In genomic region chr11:61765550-61766253, GRCh38 we compare ENCODE assay signal across 16 cellular contexts. TPM values are rescaled to one million over a fixed set of nuclear protein-coding genes. Genes with fewer than 3 reads are reported as not detected.
DNase-seq lines count a peak whose midpoint lies in the region; ATAC-seq and TF ChIP-seq lines count a peak whose summit lies in the region.
"Had no signal": no experiment of that assay in that cellular context is flagged by ENCODE, and none has a peak within 500 bp of the region (broad histone marks: within the 10 kb centered on the region; RNA-seq: fewer than 3 reads in every experiment).

No MANE protein-coding gene starts in this region.

- H3K27me3 ChIP-seq in H7 (ENCODE audit: control insufficient read depth, insufficient read depth, low read length) (no peaks in the 10 kb centered on the region), lower lobe of right lung (ENCODE audit: low read depth) (peaks cover 10% of the 10 kb centered on the region), BE2C (no peaks in the 10 kb centered on the region)

- H3K4me3 ChIP-seq in H7 (ENCODE audit: insufficient read depth, low read depth, low read length) (no peak overlapping the region), lower lobe of right lung (no peak overlapping the region), BE2C (ENCODE audit: low read depth, low read length) (no peak overlapping the region)
- H3K4me3 ChIP-seq: SJCRH30 had no signal

- intact Hi-C loops in lower lobe of right lung (cut with DNase I), result no loop called here

- ATAC-seq in lower lobe of right lung (no peak), GM21717 (IDR thresholded peaks at IDR 0.05; ENCODE audit: unreplicated experiment) (no peak)
- ATAC-seq: PC-3 had no signal

- H3K4me1 ChIP-seq in lower lobe of right lung (no peaks in the 10 kb centered on the region), BE2C (no peaks in the 10 kb centered on the region)

- H3K9me3 ChIP-seq in lower lobe of right lung, result no peaks in the 10 kb centered on the region
- H3K9me3 ChIP-seq in BE2C, result no peaks in the 10 kb centered on the region
- H3K9me3 ChIP-seq: SJCRH30 had no signal

- H3K27ac ChIP-seq in caudate nucleus (ENCODE audit: low read depth, low read length), result peak overlapping the region; percentile 16
- peak overlapping the region; percentile 36 for H3K27ac ChIP-seq in lower lobe of right lung
- H3K27ac ChIP-seq in substantia nigra (ENCODE audit: low read depth, low read length, poor library complexity, severe bottlenecking), result peak overlapping the region; percentile 97
- H3K27ac ChIP-seq: C4-2B, SJCRH30 had no signal

- peak; percentile 80 for DNase-seq in H7
- no peak for DNase-seq in caudate nucleus (lab: John Stamatoyannopoulos, UW)
- DNase-seq in lower lobe of right lung, result no peak
- DNase-seq in substantia nigra (lab: John Stamatoyannopoulos, UW), result no peak
- DNase-seq in NCI-H2196 treated with DMSO at 0.1 percent for 48 hours (lab: John Stamatoyannopoulos, UW; ENCODE audit: unreplicated experiment), result no peak
- DNase-seq in BE2C, result no peak
- DNase-seq in RPMI8226, result no peak
- DNase-seq: DND-41, NCI-H1092 treated with DMSO at 0.1 percent for 48 hours, NCI-H146, NCI-H2029 treated with DMSO at 0.1 percent for 48 hours, NCI-H524 treated with DMSO at 0.1 percent for 48 hours, PC-3, SJCRH30 had no signal

- TF ChIP-seq CTCF in lower lobe of right lung (IDR thresholded peaks at IDR 0.05) (no peak), BE2C (IDR thresholded peaks at IDR 0.05; ENCODE audit: low read depth, low read length) (no peak)

- H3K36me3 ChIP-seq in H7 (replicated peaks; ENCODE audit: control insufficient read depth, insufficient read depth, low read length) (no peaks in the 10 kb centered on the region), lower lobe of right lung (no peaks in the 10 kb centered on the region), BE2C (no peaks in the 10 kb centered on the region)
- H3K36me3 ChIP-seq: SJCRH30 had no signal

RNA-seq across cellular contexts. Expression of gene MYRF, which starts 13.3 kb away (rescaled TPM):
- total RNA-seq in H7 (2014; rRNA removed; shearing (Covaris generic)), result 3.6 and 4.2 TPM in 2 replicates
- total RNA-seq in lower lobe of right lung, result 37.9 TPM
- 6.3 TPM for polyA plus RNA-seq in BE2C (2012; ENCODE audit: insufficient read depth, insufficient read length, low read depth)

RNA-seq across cellular contexts. Expression of gene TMEM258, which starts 26.7 kb away (rescaled TPM):
- total RNA-seq in H7 (2014; rRNA removed; shearing (Covaris generic)), result 263 and 296 TPM in 2 replicates
- total RNA-seq in lower lobe of right lung, result 104 TPM
- polyA plus RNA-seq in BE2C (2012; ENCODE audit: insufficient read depth, insufficient read length, low read depth), result 262 TPM

RNA-seq across cellular contexts. Expression of gene FEN1, which starts 27.0 kb away (rescaled TPM):
- total RNA-seq in H7 (2014; rRNA removed; shearing (Covaris generic)), result 103 and 119 TPM in 2 replicates
- total RNA-seq in lower lobe of right lung, result 5.4 TPM
- polyA plus RNA-seq in BE2C (2012; ENCODE audit: insufficient read depth, insufficient read length, low read depth), result 58.3 TPM

RNA-seq across cellular contexts. Expression of gene FADS1, which starts 51.1 kb away (rescaled TPM):
- total RNA-seq in H7 (2014; rRNA removed; shearing (Covaris generic)), result 99.2 and 115 TPM in 2 replicates
- 63.6 TPM for total RNA-seq in lower lobe of right lung
- 29.5 TPM for polyA plus RNA-seq in BE2C (2012; ENCODE audit: insufficient read depth, insufficient read length, low read depth)

Comparison
In these comparisons a context has a peak if more than half of its experiments do, and no peak if none do; other contexts are left out.
1. H3K27ac ChIP-seq: peak in every context shown above with its lines; median percentile 97 in substantia nigra; 36 in lower lobe of right lung; 16 in caudate nucleus.
2. RNA of gene FEN1, which starts 27.0 kb away (total RNA-seq): 103 to 119 TPM in H7; 5.4 TPM in lower lobe of right lung (single experiment); every median in the first group is over 10 times any median in the second.